14 cellular contexts compared by ENCODE assay signal in the genomic region with DNA sequence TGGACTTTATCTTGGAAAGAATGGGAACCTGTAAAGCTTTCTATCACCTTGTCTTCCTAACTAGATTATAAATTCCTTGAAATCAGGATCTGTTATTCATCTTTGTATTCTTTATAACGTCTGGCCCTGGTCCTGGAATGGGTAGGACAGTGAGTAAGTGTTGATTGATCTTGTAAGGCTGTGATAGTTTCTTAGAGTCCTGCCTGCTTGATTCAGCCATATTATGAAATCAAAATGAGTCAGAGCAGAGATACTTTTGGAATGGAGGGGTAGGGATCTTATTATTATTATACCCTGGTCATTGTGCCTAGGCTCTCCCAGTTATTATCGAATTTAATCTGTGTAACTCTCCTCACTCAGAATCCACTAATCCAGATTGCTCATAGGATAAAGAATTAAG.
A peak's percentile ranks its signal among the peaks of the same experiment; 100 is the strongest.
DNase-seq lines count a peak whose midpoint lies in the region; ATAC-seq, FAIRE-seq and TF ChIP-seq lines count a peak whose summit lies in the region.
"Had no signal": no experiment of that assay in that cellular context is flagged by ENCODE, and none has a peak within 500 bp of the region (broad histone marks: within the 10 kb centered on the region; RNA-seq: fewer than 3 reads in every experiment).

No MANE protein-coding gene starts in this region.

- TF ChIP-seq RAD21 in IMR-90 (IDR thresholded peaks at IDR 0.05; ENCODE audit: low read length): no peak

- peak overlapping the region; percentile 70; the same call in 1 of the 2 replicates for H2AK5ac ChIP-seq in IMR-90 (ENCODE audit: low read depth, low read length)

- POLR2A ChIA-PET in IMR-90 (lab: Charles Lee; ENCODE audit: unreplicated experiment): interaction anchor here (0.5 kb wide), 1 partner anchor 25 kb away, joined by 3 read pairs; no protein-coding TSS in a partner anchor
- POLR2A ChIA-PET in CD8-positive, alpha-beta memory T cell (lab: Charles Lee): no interaction called here

- CTCF ChIA-PET in IMR-90 (lab: Yijun Ruan, JAX): no interaction called here
- CTCF ChIA-PET in CD8-positive, alpha-beta memory T cell (lab: Charles Lee): no interaction called here

- no peaks in the 10 kb centered on the region for H3K27me3 Mint-ChIP-seq in CD8-positive, alpha-beta memory T cell
- H3K27me3 Mint-ChIP-seq: brain had no signal

- peak overlapping the region; percentile 37 for H2BK5ac ChIP-seq in IMR-90 (ENCODE audit: low read depth, low read length, poor library complexity, severe bottlenecking)

- H4K5ac ChIP-seq in IMR-90 (ENCODE audit: low read depth, low read length): peak overlapping the region; percentile 58; the same call in 1 of the 2 replicates

- dilution Hi-C loops in IMR-90 (cut with HindIII; ENCODE audit: low sequenced_read_pairs, unreplicated experiment) (no loop called here), keratinocyte (cut with MboI; ENCODE audit: extremely low pct_ligation_motif_present, low sequenced_read_pairs) (no loop called here)

- H3K4ac ChIP-seq in IMR-90 (ENCODE audit: low read depth, low read length): peak overlapping the region; percentile 62; the same call in 1 of the 2 replicates

- H4K20me1 ChIP-seq in IMR-90 (ENCODE audit: insufficient read depth, low read length) (no peaks in the 10 kb centered on the region), keratinocyte (ENCODE audit: control insufficient read depth, extremely low read depth, insufficient read depth, low read length) (no peaks in the 10 kb centered on the region)

- no peak overlapping the region; the same call in 1 of the 2 replicates for H3K4me2 ChIP-seq in IMR-90 (ENCODE audit: low read depth, low read length)
- H3K4me2 ChIP-seq in keratinocyte (ENCODE audit: control insufficient read depth, extremely low read depth, insufficient read depth, low read depth, low read length): peak overlapping the region; percentile 75

- peak overlapping the region; percentile 54; the same call in 1 of the 2 replicates for H2BK120ac ChIP-seq in IMR-90 (ENCODE audit: low read depth, low read length)

- peaks cover 0 to 1% (median 0%) of the 10 kb centered on the region in 3 donors for H3K4me1 Mint-ChIP-seq in CD8-positive, alpha-beta memory T cell

- in situ Hi-C loops in IMR-90 (cut with MboI; ENCODE audit: low sequenced_read_pairs): no loop called here

- peak overlapping the region; percentile 31; the same call in 1 of the 2 replicates for H3K14ac ChIP-seq in IMR-90 (replicated peaks; ENCODE audit: low read depth, low read length)

- H3K9me3 ChIP-seq in IMR-90 (ENCODE audit: control insufficient read depth, insufficient read depth, low read length) (no peaks in the 10 kb centered on the region; the same call in 1 of the 2 replicates), keratinocyte (ENCODE audit: control insufficient read depth, low read depth, low read length) (no peaks in the 10 kb centered on the region)
- no peaks in the 10 kb centered on the region for H3K9me3 ChIP-seq in CD8-positive, alpha-beta memory T cell (ENCODE audit: low read length)
- H3K9me3 ChIP-seq: upper lobe of left lung had no signal

- H3K36me3 ChIP-seq in IMR-90 (ENCODE audit: control insufficient read depth, insufficient read depth, low read length): no peaks in the 10 kb centered on the region
- H3K36me3 ChIP-seq in keratinocyte (ENCODE audit: control insufficient read depth in 2 of 2, extremely low read depth in 1 of 2, insufficient read depth in 2 of 2, low read length in 2 of 2): no peaks in the 10 kb centered on the region
- H3K36me3 ChIP-seq in CD8-positive, alpha-beta memory T cell (ENCODE audit: insufficient read depth, low read length): no peaks in the 10 kb centered on the region
- H3K36me3 ChIP-seq: upper lobe of left lung had no signal

- peaks cover 9 to 53% (median 17%) of the 10 kb centered on the region in 3 donors for H3K36me3 Mint-ChIP-seq in CD8-positive, alpha-beta memory T cell

- no peak overlapping the region for H4K91ac ChIP-seq in IMR-90 (ENCODE audit: insufficient read depth, low read depth, low read length)

- no peak overlapping the region for H2BK15ac ChIP-seq in IMR-90 (ENCODE audit: low read depth, low read length)

- H3K27me3 ChIP-seq in IMR-90 (ENCODE audit: control insufficient read depth, insufficient read depth, low read length) (no peaks in the 10 kb centered on the region), keratinocyte (ENCODE audit: control insufficient read depth, extremely low read depth, insufficient read depth, low read length) (no peaks in the 10 kb centered on the region)
- H3K27me3 ChIP-seq in CD8-positive, alpha-beta memory T cell (ENCODE audit: insufficient read depth, low read length, poor library complexity, severe bottlenecking): no peaks in the 10 kb centered on the region
- H3K27me3 ChIP-seq: upper lobe of left lung had no signal

- 0 out of 2 replicates have a peak overlapping the region, but pooled peaks have one; percentile 20 for H3K23ac ChIP-seq in IMR-90 (ENCODE audit: low read depth, low read length)

- no peaks in the 10 kb centered on the region for H3K79me2 ChIP-seq in keratinocyte (ENCODE audit: control insufficient read depth, insufficient read depth, low read length)

- no peaks in the 10 kb centered on the region for H3K79me1 ChIP-seq in IMR-90 (ENCODE audit: low read depth in 1 of 2, low read length in 2 of 2)

- H3K27ac ChIP-seq in IMR-90 (ENCODE audit: insufficient read depth, low read length) (no peak overlapping the region), keratinocyte (ENCODE audit: control insufficient read depth, insufficient read depth, low read length) (peak overlapping the region; percentile 84)
- no peak overlapping the region for H3K27ac ChIP-seq in CD8-positive, alpha-beta memory T cell (ENCODE audit: low read depth, low read length)
- H3K27ac ChIP-seq: parathyroid adenoma, upper lobe of left lung had no signal

- no peak overlapping the region for H3K4me3 Mint-ChIP-seq in CD8-positive, alpha-beta memory T cell
- H3K4me3 Mint-ChIP-seq: brain had no signal

- H3K56ac ChIP-seq in IMR-90 (ENCODE audit: extremely low read depth, insufficient read depth, low read length): no peak overlapping the region

- H3K4me1 ChIP-seq in IMR-90 (ENCODE audit: control insufficient read depth, insufficient read depth, low read length) (peaks cover 15% of the 10 kb centered on the region), keratinocyte (ENCODE audit: control insufficient read depth, extremely low read depth, insufficient read depth, low read length) (peaks cover 48% of the 10 kb centered on the region)
- H3K4me1 ChIP-seq in CD8-positive, alpha-beta memory T cell (ENCODE audit: insufficient read depth, low read length): no peaks in the 10 kb centered on the region

- no peak for TF ChIP-seq POLR2A in IMR-90 (IDR thresholded peaks at IDR 0.05; ENCODE audit: low read depth, low read length)

- BruUV-seq in IMR-90 (replicated peaks; lab: Mats Ljungman, UMichigan): no TSS peak

- peak overlapping the region in 1 of 2 experiments; percentile 12; a peak in 2 of 4 replicates for H4K8ac ChIP-seq in IMR-90 (ENCODE audit: low read depth in 2 of 2, low read length in 2 of 2)

- peak; percentile 50 for DNase-seq in AG08395 (ENCODE audit: low spot score)
- peak; percentile 72 for DNase-seq in IMR-90
- DNase-seq in cardiac fibroblast (ENCODE audit: low read depth in 2 of 2): peak; percentile 73 to 90
- peak; percentile 69 for DNase-seq in keratinocyte (ENCODE audit: low read depth, low spot score)
- DNase-seq in CD8-positive, alpha-beta memory T cell: no peak
- DNase-seq in NCI-H1417 treated with DMSO at 0.1 percent for 48 hours (lab: John Stamatoyannopoulos, UW): no peak
- DNase-seq: NCI-H2107; stimulated activated CD4-positive, alpha-beta T cell treated with anti-CD3 and anti-CD28 coated beads, Interleukin-1b, Interleukin-23, amount 100 ng/mL, for 48 hours; upper lobe of left lung had no signal

- no peak overlapping the region for H2AK9ac ChIP-seq in IMR-90 (replicated peaks; ENCODE audit: low read depth, low read length, poor library complexity)

- H2AFZ ChIP-seq in IMR-90 (replicated peaks; ENCODE audit: low read length, poor library complexity) (no peak overlapping the region), keratinocyte (ENCODE audit: control insufficient read depth, low read length) (no peak overlapping the region)
- H2AFZ ChIP-seq: parathyroid adenoma had no signal

- H3K27ac Mint-ChIP-seq in CD8-positive, alpha-beta memory T cell: no peak overlapping the region

- no peak overlapping the region for H3K9ac ChIP-seq in IMR-90 (ENCODE audit: low read depth, low read length)
- H3K9ac ChIP-seq in keratinocyte (ENCODE audit: control insufficient read depth, extremely low read depth, insufficient read depth, low read length): peak overlapping the region; percentile 24
- H3K9ac ChIP-seq: parathyroid adenoma had no signal

- intact Hi-C loops in IMR-90 (cut with micrococcal nuclease): no loop called here

- FAIRE-seq in keratinocyte (lab: Jason Lieb, UNC): peak; percentile 26
- FAIRE-seq: GM12878 had no signal

- H3K18ac ChIP-seq in IMR-90 (ENCODE audit: low read depth, low read length): peak overlapping the region; percentile 72; the same call in 1 of the 2 replicates

- ATAC-seq in IMR-90 (ENCODE audit: low read depth) (no peak; the same call in 1 of the 2 replicates), GM19463 (IDR thresholded peaks at IDR 0.05; ENCODE audit: unreplicated experiment) (no peak), HG03280 (IDR thresholded peaks at IDR 0.05; ENCODE audit: unreplicated experiment) (no peak)
- ATAC-seq: GM12878 had no signal

- H3K9me3 Mint-ChIP-seq in CD8-positive, alpha-beta memory T cell: peaks cover 0 to 19% (median 14%) of the 10 kb centered on the region in 5 donors

- H3K4me3 ChIP-seq in IMR-90 (ENCODE audit: insufficient read depth, low read depth, low read length) (no peak overlapping the region), cardiac fibroblast (replicated peaks in 1 of 2; ENCODE audit: low read depth in 2 of 2, low read length in 2 of 2) (no peak overlapping the region), keratinocyte (ENCODE audit: control insufficient read depth in 2 of 3, extremely low read depth in 1 of 3, insufficient read depth in 2 of 3, low read depth in 1 of 3, low read length in 3 of 3) (peak overlapping the region in 1 of 3 experiments; percentile 2)
- no peak overlapping the region for H3K4me3 ChIP-seq in CD8-positive, alpha-beta memory T cell (ENCODE audit: low read length)
- H3K4me3 ChIP-seq: GM12878, upper lobe of left lung had no signal

- WGBS in IMR-90 (ENCODE audit: extremely low coverage in 2 of 2, insufficient read length in 1 of 2), 2 experiments: no CpG with 5 or more reads among the region's 2 CpGs

- 0 out of 2 replicates have a peak overlapping the region, but pooled peaks have one; percentile 68 for H2BK20ac ChIP-seq in IMR-90 (ENCODE audit: low read depth, low read length)

- TF ChIP-seq CTCF in IMR-90 (conservative IDR thresholded peaks at IDR 0.05; ENCODE audit: low read depth, low read length) (no peak), cardiac fibroblast (IDR thresholded peaks at IDR 0.05; ENCODE audit: low read depth, low read length) (no peak), keratinocyte (optimal IDR thresholded peaks at IDR 0.05 in 1 of 3, IDR thresholded peaks at IDR 0.05 in 1 of 3, conservative IDR thresholded peaks at IDR 0.05 in 1 of 3; ENCODE audit: extremely low read depth in 1 of 3, insufficient read depth in 2 of 3, low read length in 3 of 3) (no peak)

- H3K9me1 ChIP-seq in IMR-90 (ENCODE audit: insufficient read depth, low read length) (peaks cover 5% of the 10 kb centered on the region), keratinocyte (ENCODE audit: control insufficient read depth, extremely low read depth, insufficient read depth, low read length) (no peaks in the 10 kb centered on the region)

Comparison
In these comparisons a context has a peak if more than half of its experiments do, and no peak if none do; other contexts are left out.
1. DNase-seq: peak in AG08395 (single experiment), IMR-90 (single experiment), cardiac fibroblast (2 of 2) and keratinocyte (single experiment); none in CD8-positive, alpha-beta memory T cell (0 of 5) and NCI-H1417 treated with DMSO at 0.1 percent for 48 hours (single experiment).